ENCODE assay signal across 1 cellular context in the genomic region with DNA sequence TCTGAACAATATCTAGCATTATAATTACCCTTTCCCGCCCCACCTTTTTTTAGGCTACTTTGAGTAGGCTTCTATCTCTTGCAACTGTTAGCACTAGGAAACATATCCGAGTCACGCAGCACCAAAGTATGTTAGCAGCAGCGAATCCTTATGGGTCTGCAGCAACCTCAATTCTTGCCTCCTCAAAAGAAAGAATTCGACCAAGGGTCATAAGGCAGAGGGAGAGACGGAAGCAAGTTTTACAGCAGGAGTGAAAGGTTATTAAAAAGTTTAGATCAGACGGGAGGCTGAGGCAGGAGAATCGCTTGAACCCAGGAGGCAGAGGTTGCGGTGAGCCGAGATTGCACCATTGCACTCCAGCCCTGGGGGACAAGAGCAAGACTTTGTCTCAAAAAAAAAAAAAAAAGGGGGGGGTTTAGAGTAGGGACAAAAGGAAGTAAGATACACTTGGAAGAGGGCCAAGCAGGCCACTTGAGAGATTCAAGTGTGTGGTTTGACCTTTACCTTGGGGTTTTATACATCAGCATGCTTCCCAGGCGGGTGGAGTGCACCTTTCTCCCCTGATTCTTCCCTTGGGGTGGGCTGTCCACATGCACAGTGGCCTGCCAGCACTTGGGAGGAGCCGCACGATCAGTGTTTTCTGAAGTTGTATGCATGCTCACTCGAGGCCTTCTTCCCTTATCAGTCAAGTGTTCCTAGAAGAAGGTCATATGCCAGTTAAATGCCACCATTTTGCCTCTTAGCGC.
TF ChIP-seq lines count a peak whose summit lies in the region.

No MANE protein-coding gene starts in this region.

TF ChIP-seq in K562, 482 proteins besides CTCF, POLR2A, EP300 and RAD21 (continued from another document):
- no peak for TF ChIP-seq CHD2 (IDR thresholded peaks at IDR 0.05; ENCODE audit: low read depth, low read length)
- TF ChIP-seq ZNF431 (CRISPR knock-in tag; IDR thresholded peaks at IDR 0.05): no peak
- no peak for TF ChIP-seq HMG20A (CRISPR knock-in tag; conservative IDR thresholded peaks at IDR 0.05)
- TF ChIP-seq ESRRA (IDR thresholded peaks at IDR 0.05; ENCODE audit: borderline replicate concordance, low read depth): peak; percentile 53
- TF ChIP-seq C11orf30 (IDR thresholded peaks at IDR 0.05; ENCODE audit: low read depth): no peak
- peak; percentile 60 for TF ChIP-seq ZNF384 (IDR thresholded peaks at IDR 0.05; ENCODE audit: low read depth, low read length)
- TF ChIP-seq ZNF740 (CRISPR knock-in tag; IDR thresholded peaks at IDR 0.05): 0 out of 2 replicates have a peak, but pooled peaks have one; percentile 16
- no peak for TF ChIP-seq ZNF740 (tag; IDR thresholded peaks at IDR 0.05)
- TF ChIP-seq ZNF583 (CRISPR knock-in tag; IDR thresholded peaks at IDR 0.05): no peak
- TF ChIP-seq NR2C2 (CRISPR knock-in tag; IDR thresholded peaks at IDR 0.05): no peak
- TF ChIP-seq NR2C2 (tag; IDR thresholded peaks at IDR 0.05): peak; percentile 62; the same call in 1 of the 2 replicates
- TF ChIP-seq CBFA2T3 (IDR thresholded peaks at IDR 0.05): peak; percentile 19; the same call in 1 of the 2 replicates
- no peak for TF ChIP-seq ID3 (CRISPR knock-in tag; IDR thresholded peaks at IDR 0.05)
- TF ChIP-seq ID3 (tag; IDR thresholded peaks at IDR 0.05): peak; percentile 93
- TF ChIP-seq, protein P1, sequence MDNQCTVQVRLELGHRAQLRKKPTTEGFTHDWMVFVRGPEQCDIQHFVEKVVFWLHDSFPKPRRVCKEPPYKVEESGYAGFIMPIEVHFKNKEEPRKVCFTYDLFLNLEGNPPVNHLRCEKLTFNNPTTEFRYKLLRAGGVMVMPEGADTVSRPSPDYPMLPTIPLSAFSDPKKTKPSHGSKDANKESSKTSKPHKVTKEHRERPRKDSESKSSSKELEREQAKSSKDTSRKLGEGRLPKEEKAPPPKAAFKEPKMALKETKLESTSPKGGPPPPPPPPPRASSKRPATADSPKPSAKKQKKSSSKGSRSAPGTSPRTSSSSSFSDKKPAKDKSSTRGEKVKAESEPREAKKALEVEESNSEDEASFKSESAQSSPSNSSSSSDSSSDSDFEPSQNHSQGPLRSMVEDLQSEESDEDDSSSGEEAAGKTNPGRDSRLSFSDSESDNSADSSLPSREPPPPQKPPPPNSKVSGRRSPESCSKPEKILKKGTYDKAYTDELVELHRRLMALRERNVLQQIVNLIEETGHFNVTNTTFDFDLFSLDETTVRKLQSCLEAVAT (IDR thresholded peaks at IDR 0.05): 0 out of 4 replicates have a peak, but pooled peaks of 1 of the 2 experiments have one; percentile 36
